In genomic region chr1:246572795-246573194, GRCh38 we compare ENCODE assay signal across 12 cellular contexts. TPM values are rescaled to one million over a fixed set of nuclear protein-coding genes. Genes with fewer than 3 reads are reported as not detected.
DNase-seq lines count a peak whose midpoint lies in the region; ATAC-seq and TF ChIP-seq lines count a peak whose summit lies in the region.
"Had no signal": no experiment of that assay in that cellular context is flagged by ENCODE, and none has a peak within 500 bp of the region (broad histone marks: within the 10 kb centered on the region; RNA-seq: fewer than 3 reads in every experiment).

No MANE protein-coding gene starts in this region.

- peaks cover 30% of the 10 kb centered on the region for H3K36me3 Mint-ChIP-seq in activated naive CD4-positive, alpha-beta T cell treated with anti-CD3 and anti-CD28 coated beads, Interleukin-2, amount 10 ng/mL, durations not matched to agents 7 days and 5 days

- CTCF ChIA-PET in activated naive CD4-positive, alpha-beta T cell treated with anti-CD3 and anti-CD28 coated beads, Interleukin-2, amount 10 ng/mL, durations not matched to agents 7 days and 5 days (lab: Charles Lee): no interaction called here

- DNase-seq in activated naive CD4-positive, alpha-beta T cell treated with anti-CD3 and anti-CD28 coated beads, Interleukin-2, amount 10 ng/mL, durations not matched to agents 7 days and 5 days: no peak
- no peak for DNase-seq in activated naive CD4-positive, alpha-beta T cell (lab: John Stamatoyannopoulos, UW)
- DNase-seq in MV-4-11 (lab: John Stamatoyannopoulos, UW): peak; percentile 25
- DNase-seq in effector memory CD4-positive, alpha-beta T cell: no peak
- DNase-seq in stomach: no peak
- DNase-seq: activated T-cell treated with anti-CD3 and anti-CD28 coated beads, Interleukin-2, amount 50 U/mL, for 4 hours; brain microvascular endothelial cell; hypothalamus; pancreas had no signal

- TF ChIP-seq CTCF in stomach (IDR thresholded peaks at IDR 0.05): no peak

- H3K27me3 Mint-ChIP-seq in activated naive CD4-positive, alpha-beta T cell treated with anti-CD3 and anti-CD28 coated beads, Interleukin-2, amount 10 ng/mL, durations not matched to agents 7 days and 5 days: no peaks in the 10 kb centered on the region

- H3K9me3 ChIP-seq in effector memory CD4-positive, alpha-beta T cell (ENCODE audit: control insufficient read depth, low read length): no peaks in the 10 kb centered on the region
- H3K9me3 ChIP-seq in stomach: no peaks in the 10 kb centered on the region
- H3K9me3 ChIP-seq: pancreas had no signal

- ATAC-seq in GM18517 (IDR thresholded peaks at IDR 0.05; ENCODE audit: unreplicated experiment) (no peak), GM19023 (IDR thresholded peaks at IDR 0.05; ENCODE audit: unreplicated experiment) (no peak), GM21619 (IDR thresholded peaks at IDR 0.05; ENCODE audit: unreplicated experiment) (no peak)
- ATAC-seq: activated T-cell treated with anti-CD3 and anti-CD28 coated beads, Interleukin-2, amount 50 U/mL, for 4 hours; pancreas had no signal

- WGBS in stomach, 5 donors: 59 to 73% (median 69%) methylated on average over 3 of the region's 3 CpGs

- H3K4me1 Mint-ChIP-seq in activated naive CD4-positive, alpha-beta T cell treated with anti-CD3 and anti-CD28 coated beads, Interleukin-2, amount 10 ng/mL, durations not matched to agents 7 days and 5 days: peaks cover 74% of the 10 kb centered on the region

- intact Hi-C loops in stomach (cut with DNase I; ENCODE audit: low total_unique reads): no loop called here

- no peak overlapping the region for H3K4me3 ChIP-seq in effector memory CD4-positive, alpha-beta T cell (ENCODE audit: insufficient read depth, low read depth, low read length, poor library complexity, severe bottlenecking)
- H3K4me3 ChIP-seq in stomach: no peak overlapping the region
- H3K4me3 ChIP-seq: pancreas had no signal

- H3K36me3 ChIP-seq in effector memory CD4-positive, alpha-beta T cell (ENCODE audit: control insufficient read depth, insufficient read depth, low read length): no peaks in the 10 kb centered on the region
- H3K36me3 ChIP-seq in stomach: no peaks in the 10 kb centered on the region
- H3K36me3 ChIP-seq: brain microvascular endothelial cell, pancreas had no signal

- H3K27ac ChIP-seq in effector memory CD4-positive, alpha-beta T cell (ENCODE audit: insufficient read depth, low read length, poor library complexity, severe bottlenecking): peak overlapping the region; percentile 16
- H3K27ac ChIP-seq in stomach: peak overlapping the region in 4 of 5 donors; percentile 28 to 56 (median 42)
- H3K27ac ChIP-seq: brain microvascular endothelial cell, pancreas had no signal

- peak overlapping the region; percentile 83 for H3K27ac Mint-ChIP-seq in activated naive CD4-positive, alpha-beta T cell treated with anti-CD3 and anti-CD28 coated beads, Interleukin-2, amount 10 ng/mL, durations not matched to agents 7 days and 5 days

- TF ChIP-seq EP300 in stomach (IDR thresholded peaks at IDR 0.05): no peak

- H3K9me3 Mint-ChIP-seq in activated naive CD4-positive, alpha-beta T cell treated with anti-CD3 and anti-CD28 coated beads, Interleukin-2, amount 10 ng/mL, durations not matched to agents 7 days and 5 days: peaks cover 6% of the 10 kb centered on the region
- H3K9me3 Mint-ChIP-seq: activated T-cell treated with anti-CD3 and anti-CD28 coated beads, Interleukin-2, amount 50 U/mL, for 4 hours had no signal

- H3K4me3 Mint-ChIP-seq in activated naive CD4-positive, alpha-beta T cell treated with anti-CD3 and anti-CD28 coated beads, Interleukin-2, amount 10 ng/mL, durations not matched to agents 7 days and 5 days: peak overlapping the region; percentile 31

- no peak for TF ChIP-seq POLR2A in stomach (IDR thresholded peaks at IDR 0.05)

- H3K27me3 ChIP-seq in effector memory CD4-positive, alpha-beta T cell (replicated peaks; ENCODE audit: control insufficient read depth, insufficient read depth, low read length, poor library complexity, severe bottlenecking): no peaks in the 10 kb centered on the region
- no peaks in the 10 kb centered on the region for H3K27me3 ChIP-seq in stomach
- H3K27me3 ChIP-seq: brain microvascular endothelial cell, pancreas had no signal

- H3K4me1 ChIP-seq in effector memory CD4-positive, alpha-beta T cell (ENCODE audit: control insufficient read depth, insufficient read depth, low read length, poor library complexity, severe bottlenecking): peaks cover 43% of the 10 kb centered on the region
- peaks cover 13 to 67% (median 36%) of the 10 kb centered on the region in 4 donors for H3K4me1 ChIP-seq in stomach

RNA-seq across cellular contexts. Expression of gene CNST, which starts 6.5 kb away (rescaled TPM):
- 10 to 100 TPM; 15.9 to 42.8 (median 38.7) TPM for total RNA-seq in stomach
- polyA plus RNA-seq in stomach: 1 to 10 TPM; 4.5 to 6.7 (median 6.1) TPM

RNA-seq across cellular contexts. Expression of gene TFB2M, which starts 6.7 kb away (rescaled TPM):
- 10 to 100 TPM in 3 of 5 donors, 1 to 10 TPM in 2; 4.7 to 34.8 (median 13.3) TPM for total RNA-seq in stomach
- 10 to 100 TPM in 1 of 3 donors, 1 to 10 TPM in 2; 5.8 to 12.1 (median 9.7) TPM for polyA plus RNA-seq in stomach
